Comparison of ENCODE assay signal across 17 cellular contexts in the genomic region with DNA sequence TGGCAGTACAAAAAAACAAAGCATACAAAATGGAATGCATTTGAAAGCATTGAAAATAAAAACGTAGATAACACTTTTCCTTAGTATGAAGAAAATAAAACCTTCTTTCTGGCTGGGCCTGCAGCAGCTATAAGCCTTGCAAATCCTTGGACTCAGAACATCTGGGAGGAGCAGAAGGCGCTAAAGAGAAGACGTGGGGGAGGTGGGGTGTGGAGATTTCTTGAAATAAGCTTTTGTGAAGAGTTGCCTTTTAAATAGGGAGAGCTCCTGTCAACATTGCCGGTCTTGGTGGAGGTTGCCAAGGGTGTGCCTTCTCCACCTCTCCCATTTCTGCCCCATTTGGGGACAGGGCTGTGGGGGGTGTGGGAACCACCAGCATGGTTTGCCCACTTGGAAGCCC.
DNase-seq lines count a peak whose midpoint lies in the region; ATAC-seq, FAIRE-seq and TF ChIP-seq lines count a peak whose summit lies in the region.
"Had no signal": no experiment of that assay in that cellular context is flagged by ENCODE, and none has a peak within 500 bp of the region (broad histone marks: within the 10 kb centered on the region; RNA-seq: fewer than 3 reads in every experiment).

No MANE protein-coding gene starts in this region.

- no peak for ATAC-seq in activated naive CD4-positive, alpha-beta T cell treated with anti-CD3 and anti-CD28 coated beads, Interleukin-2, amount 50 U/mL, for 72 hours
- ATAC-seq: GM12878 had no signal

- peaks cover 61% of the 10 kb centered on the region for H3K4me1 Mint-ChIP-seq in glutamatergic neuron (ENCODE audit: low read depth, unreplicated experiment)
- H3K4me1 Mint-ChIP-seq: B cell had no signal

- H3K27me3 Mint-ChIP-seq in glutamatergic neuron (ENCODE audit: unreplicated experiment): peaks cover 9% of the 10 kb centered on the region

- H3K27ac Mint-ChIP-seq in glutamatergic neuron (ENCODE audit: unreplicated experiment): peak overlapping the region; percentile 12
- H3K27ac Mint-ChIP-seq in activated naive CD4-positive, alpha-beta T cell treated with anti-CD3 and anti-CD28 coated beads, Interleukin-2, amount 50 U/mL, for 72 hours: no peak overlapping the region
- H3K27ac Mint-ChIP-seq: B cell; CD4-positive, alpha-beta T cell had no signal

- no peaks in the 10 kb centered on the region for H3K27me3 ChIP-seq in brain microvascular endothelial cell (replicated peaks)

- no peak overlapping the region for H3K4me3 Mint-ChIP-seq in glutamatergic neuron (ENCODE audit: unreplicated experiment)
- H3K4me3 Mint-ChIP-seq: B cell; CD4-positive, alpha-beta T cell had no signal

- peak; percentile 54 for DNase-seq in D721Med (ENCODE audit: insufficient read length, low spot score)
- peak; percentile 67 for DNase-seq in NCI-H524 treated with DMSO at 0.1 percent for 48 hours (lab: John Stamatoyannopoulos, UW)
- no peak for DNase-seq in glutamatergic neuron
- peak; percentile 43 for DNase-seq in superior temporal gyrus (ENCODE audit: extremely low spot score)
- no peak for DNase-seq in GM10248 (ENCODE audit: extremely low spot score)
- no peak for DNase-seq in brain microvascular endothelial cell
- no peak for DNase-seq in activated naive CD4-positive, alpha-beta T cell treated with anti-CD3 and anti-CD28 coated beads, Interleukin-2, amount 50 U/mL, for 72 hours (ENCODE audit: low spot score in 2 of 2)
- DNase-seq: C1 segment of cervical spinal cord; Calu3; CD4-positive, alpha-beta T cell; DMS53; GM23248 had no signal

- H3K36me3 Mint-ChIP-seq in glutamatergic neuron (ENCODE audit: unreplicated experiment): no peaks in the 10 kb centered on the region
- H3K36me3 Mint-ChIP-seq in activated naive CD4-positive, alpha-beta T cell treated with anti-CD3 and anti-CD28 coated beads, Interleukin-2, amount 50 U/mL, for 72 hours: no peaks in the 10 kb centered on the region

- peak; percentile 64 for FAIRE-seq in D721Med (lab: Jason Lieb, UNC)
- FAIRE-seq: A204.1, GM12878, GM18507, H54 had no signal

- peaks cover 12% of the 10 kb centered on the region for H3K9me3 Mint-ChIP-seq in glutamatergic neuron (ENCODE audit: unreplicated experiment)
- H3K9me3 Mint-ChIP-seq in activated naive CD4-positive, alpha-beta T cell treated with anti-CD3 and anti-CD28 coated beads, Interleukin-2, amount 50 U/mL, for 72 hours: no peaks in the 10 kb centered on the region
- H3K9me3 Mint-ChIP-seq: CD4-positive, alpha-beta T cell had no signal

- H3K27ac ChIP-seq in brain microvascular endothelial cell: no peak overlapping the region
- H3K27ac ChIP-seq: GM23248 had no signal

- POLR2A ChIA-PET in GM10248 (lab: Yijun Ruan, JAX): no interaction called here

- CTCF ChIA-PET in GM10248 (lab: Yijun Ruan, JAX): interaction anchor here (1.3 kb wide), 1 partner anchor 15 kb away, joined by 3 read pairs; no protein-coding TSS in a partner anchor

- TF ChIP-seq CTCF in D721Med (IDR thresholded peaks at IDR 0.05; ENCODE audit: insufficient read depth, missing control alignments) (no peak), glutamatergic neuron (IDR thresholded peaks at IDR 0.05; ENCODE audit: partially characterized antibody, unreplicated experiment) (no peak), GM10248 (IDR thresholded peaks at IDR 0.05; ENCODE audit: control extremely low read depth, extremely low read depth, low read depth, missing control alignments) (no peak), brain microvascular endothelial cell (IDR thresholded peaks at IDR 0.05; ENCODE audit: low read depth, low read length, missing control alignments) (no peak)

- in situ Hi-C loops in brain microvascular endothelial cell (cut with HindIII; ENCODE audit: low pct_ligation_motif_present, low sequenced_read_pairs): no loop called here

- no peak overlapping the region for H3K4me3 ChIP-seq in brain microvascular endothelial cell (ENCODE audit: low read depth, low read length)
- H3K4me3 ChIP-seq: GM12878, GM23248 had no signal

- no peaks in the 10 kb centered on the region for H3K36me3 ChIP-seq in brain microvascular endothelial cell (replicated peaks)

Comparison
In these comparisons a context has a peak if more than half of its experiments do, and no peak if none do; other contexts are left out.
1. DNase-seq: peak in D721Med (single experiment), NCI-H524 treated with DMSO at 0.1 percent for 48 hours (single experiment) and superior temporal gyrus (single experiment); none in glutamatergic neuron (single experiment), GM10248 (single experiment), brain microvascular endothelial cell (single experiment) and activated naive CD4-positive, alpha-beta T cell treated with anti-CD3 and anti-CD28 coated beads, Interleukin-2, amount 50 U/mL, for 72 hours (0 of 2).